Comparison of ENCODE assay signal across 8 cellular contexts in genomic region chr7:2566890-2567662, GRCh38.
A peak's percentile ranks its signal among the peaks of the same experiment; 100 is the strongest.
DNase-seq lines count a peak whose midpoint lies in the region; ATAC-seq, FAIRE-seq and TF ChIP-seq lines count a peak whose summit lies in the region.

No MANE protein-coding gene starts in this region.

- H3K4me1 Mint-ChIP-seq in effector memory CD8-positive, alpha-beta T cell (ENCODE audit: low read depth in 2 of 2): no peaks in the 10 kb centered on the region

- H3K4me3 ChIP-seq in effector memory CD4-positive, alpha-beta T cell (ENCODE audit: insufficient read depth, low read depth, low read length, poor library complexity, severe bottlenecking): no peak overlapping the region

- H3K36me3 Mint-ChIP-seq in effector memory CD8-positive, alpha-beta T cell (ENCODE audit: insufficient read depth): no peaks in the 10 kb centered on the region

- peak; percentile 46 for DNase-seq in stimulated activated naive CD4-positive, alpha-beta T cell treated with Interleukin-2 at 50 U/mL for 16 hours (lab: John Stamatoyannopoulos, UW)
- DNase-seq in stimulated activated naive CD4-positive, alpha-beta T cell (lab: John Stamatoyannopoulos, UW): no peak
- no peak for DNase-seq in effector memory CD8-positive, alpha-beta T cell
- no peak for DNase-seq in urothelium cell line (ENCODE audit: low spot score)
- no peak for DNase-seq in NCI-H226
- no peak for DNase-seq in effector memory CD4-positive, alpha-beta T cell

- ATAC-seq in HG03342 (IDR thresholded peaks at IDR 0.05; ENCODE audit: unreplicated experiment): peak; percentile 93
- peak; percentile 50 for ATAC-seq in effector memory CD8-positive, alpha-beta T cell (replicated peaks)
- ATAC-seq in SK-N-SH treated with all-trans-retinoic acid at 6 μM for 48 hours: no peak

- peak overlapping the region in 1 of 2 donors; percentile 23 for H3K4me3 Mint-ChIP-seq in effector memory CD8-positive, alpha-beta T cell

- no peaks in the 10 kb centered on the region for H3K4me1 ChIP-seq in effector memory CD4-positive, alpha-beta T cell (ENCODE audit: control insufficient read depth, insufficient read depth, low read length, poor library complexity, severe bottlenecking)

- H3K27me3 Mint-ChIP-seq in effector memory CD8-positive, alpha-beta T cell: no peaks in the 10 kb centered on the region

- H3K36me3 ChIP-seq in effector memory CD4-positive, alpha-beta T cell (ENCODE audit: control insufficient read depth, insufficient read depth, low read length): no peaks in the 10 kb centered on the region

- peak; percentile 42 for FAIRE-seq in urothelium cell line (lab: Jason Lieb, UNC)

- no peaks in the 10 kb centered on the region for H3K9me3 ChIP-seq in effector memory CD4-positive, alpha-beta T cell (ENCODE audit: control insufficient read depth, low read length)

- no peak overlapping the region for H3K27ac ChIP-seq in effector memory CD4-positive, alpha-beta T cell (ENCODE audit: insufficient read depth, low read length, poor library complexity, severe bottlenecking)

- H3K9me3 Mint-ChIP-seq in effector memory CD8-positive, alpha-beta T cell: no peaks in the 10 kb centered on the region

- H3K27ac Mint-ChIP-seq in effector memory CD8-positive, alpha-beta T cell: no peak overlapping the region

- no peaks in the 10 kb centered on the region for H3K27me3 ChIP-seq in effector memory CD4-positive, alpha-beta T cell (replicated peaks; ENCODE audit: control insufficient read depth, insufficient read depth, low read length, poor library complexity, severe bottlenecking)

TF ChIP-seq in SK-N-SH treated with all-trans-retinoic acid at 6 μM for 48 hours, 23 proteins besides CTCF, POLR2A, EP300 and RAD21:
- TF ChIP-seq CSRNP3 (CRISPR knock-in tag; IDR thresholded peaks at IDR 0.05) (no peak), ARNTL (CRISPR knock-in tag; IDR thresholded peaks at IDR 0.05; ENCODE audit: borderline replicate concordance, low read depth) (no peak), CSDC2 (CRISPR knock-in tag; IDR thresholded peaks at IDR 0.05) (no peak), ZC3H10 (CRISPR knock-in tag; IDR thresholded peaks at IDR 0.05) (no peak), ESRRG (CRISPR knock-in tag; IDR thresholded peaks at IDR 0.05) (no peak), ZNF565 (CRISPR knock-in tag; conservative IDR thresholded peaks at IDR 0.05; ENCODE audit: low read depth) (no peak), SNAI2 (CRISPR knock-in tag; IDR thresholded peaks at IDR 0.05) (no peak), PPARA (CRISPR knock-in tag; IDR thresholded peaks at IDR 0.05; ENCODE audit: borderline replicate concordance) (no peak), GLIS3 (CRISPR knock-in tag; IDR thresholded peaks at IDR 0.05) (no peak), CREB5 (CRISPR knock-in tag; IDR thresholded peaks at IDR 0.05; ENCODE audit: low read depth) (no peak), ZNF8 (CRISPR knock-in tag; IDR thresholded peaks at IDR 0.05) (no peak), TOX (CRISPR knock-in tag; IDR thresholded peaks at IDR 0.05; ENCODE audit: borderline replicate concordance) (no peak), TCF4 (CRISPR knock-in tag; IDR thresholded peaks at IDR 0.05; ENCODE audit: borderline replicate concordance) (no peak), ISL1 (CRISPR knock-in tag; IDR thresholded peaks at IDR 0.05) (no peak), ZFP3 (CRISPR knock-in tag; IDR thresholded peaks at IDR 0.05) (no peak), ZNF70 (CRISPR knock-in tag; IDR thresholded peaks at IDR 0.05) (no peak)
- TF ChIP-seq, protein P1, sequence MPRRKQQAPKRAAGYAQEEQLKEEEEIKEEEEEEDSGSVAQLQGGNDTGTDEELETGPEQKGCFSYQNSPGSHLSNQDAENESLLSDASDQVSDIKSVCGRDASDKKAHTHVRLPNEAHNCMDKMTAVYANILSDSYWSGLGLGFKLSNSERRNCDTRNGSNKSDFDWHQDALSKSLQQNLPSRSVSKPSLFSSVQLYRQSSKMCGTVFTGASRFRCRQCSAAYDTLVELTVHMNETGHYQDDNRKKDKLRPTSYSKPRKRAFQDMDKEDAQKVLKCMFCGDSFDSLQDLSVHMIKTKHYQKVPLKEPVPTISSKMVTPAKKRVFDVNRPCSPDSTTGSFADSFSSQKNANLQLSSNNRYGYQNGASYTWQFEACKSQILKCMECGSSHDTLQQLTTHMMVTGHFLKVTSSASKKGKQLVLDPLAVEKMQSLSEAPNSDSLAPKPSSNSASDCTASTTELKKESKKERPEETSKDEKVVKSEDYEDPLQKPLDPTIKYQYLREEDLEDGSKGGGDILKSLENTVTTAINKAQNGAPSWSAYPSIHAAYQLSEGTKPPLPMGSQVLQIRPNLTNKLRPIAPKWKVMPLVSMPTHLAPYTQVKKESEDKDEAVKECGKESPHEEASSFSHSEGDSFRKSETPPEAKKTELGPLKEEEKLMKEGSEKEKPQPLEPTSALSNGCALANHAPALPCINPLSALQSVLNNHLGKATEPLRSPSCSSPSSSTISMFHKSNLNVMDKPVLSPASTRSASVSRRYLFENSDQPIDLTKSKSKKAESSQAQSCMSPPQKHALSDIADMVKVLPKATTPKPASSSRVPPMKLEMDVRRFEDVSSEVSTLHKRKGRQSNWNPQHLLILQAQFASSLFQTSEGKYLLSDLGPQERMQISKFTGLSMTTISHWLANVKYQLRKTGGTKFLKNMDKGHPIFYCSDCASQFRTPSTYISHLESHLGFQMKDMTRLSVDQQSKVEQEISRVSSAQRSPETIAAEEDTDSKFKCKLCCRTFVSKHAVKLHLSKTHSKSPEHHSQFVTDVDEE (CRISPR knock-in tag; IDR thresholded peaks at IDR 0.05): no peak
- TF ChIP-seq, protein P2, sequence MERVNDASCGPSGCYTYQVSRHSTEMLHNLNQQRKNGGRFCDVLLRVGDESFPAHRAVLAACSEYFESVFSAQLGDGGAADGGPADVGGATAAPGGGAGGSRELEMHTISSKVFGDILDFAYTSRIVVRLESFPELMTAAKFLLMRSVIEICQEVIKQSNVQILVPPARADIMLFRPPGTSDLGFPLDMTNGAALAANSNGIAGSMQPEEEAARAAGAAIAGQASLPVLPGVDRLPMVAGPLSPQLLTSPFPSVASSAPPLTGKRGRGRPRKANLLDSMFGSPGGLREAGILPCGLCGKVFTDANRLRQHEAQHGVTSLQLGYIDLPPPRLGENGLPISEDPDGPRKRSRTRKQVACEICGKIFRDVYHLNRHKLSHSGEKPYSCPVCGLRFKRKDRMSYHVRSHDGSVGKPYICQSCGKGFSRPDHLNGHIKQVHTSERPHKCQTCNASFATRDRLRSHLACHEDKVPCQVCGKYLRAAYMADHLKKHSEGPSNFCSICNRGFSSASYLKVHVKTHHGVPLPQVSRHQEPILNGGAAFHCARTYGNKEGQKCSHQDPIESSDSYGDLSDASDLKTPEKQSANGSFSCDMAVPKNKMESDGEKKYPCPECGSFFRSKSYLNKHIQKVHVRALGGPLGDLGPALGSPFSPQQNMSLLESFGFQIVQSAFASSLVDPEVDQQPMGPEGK (CRISPR knock-in tag; IDR thresholded peaks at IDR 0.05; ENCODE audit: borderline replicate concordance): no peak
